8 cellular contexts compared by ENCODE assay signal in genomic region chr2:173355132-173355865, GRCh38. TPM values are rescaled to one million over a fixed set of nuclear protein-coding genes. Genes with fewer than 3 reads are reported as not detected.
DNase-seq lines count a peak whose midpoint lies in the region; ATAC-seq, FAIRE-seq and TF ChIP-seq lines count a peak whose summit lies in the region.

No MANE protein-coding gene starts in this region.

- peak; percentile 30 for ATAC-seq in HG02642 (IDR thresholded peaks at IDR 0.05; ENCODE audit: poor library complexity, unreplicated experiment)

- TSS peak; percentile 54 for BruUV-seq in endothelial cell of umbilical vein (replicated peaks; lab: Mats Ljungman, UMichigan)

- H3K9ac ChIP-seq in endothelial cell of umbilical vein (replicated peaks; ENCODE audit: extremely low read depth, insufficient read depth, low read length) (peak overlapping the region; percentile 96), muscle layer of colon (ENCODE audit: low read length) (no peak overlapping the region)

- no peaks in the 10 kb centered on the region for H3K36me3 ChIP-seq in endothelial cell of umbilical vein (ENCODE audit: control insufficient read depth in 2 of 2, extremely low read depth in 1 of 2, insufficient read depth in 2 of 2, low read length in 2 of 2)
- no peaks in the 10 kb centered on the region for H3K36me3 ChIP-seq in muscle layer of colon (ENCODE audit: insufficient read depth, low read length)
- no peaks in the 10 kb centered on the region for H3K36me3 ChIP-seq in tibial artery

- no peak for TF ChIP-seq CTCF in 22Rv1 (IDR thresholded peaks at IDR 0.05)
- no peak for TF ChIP-seq CTCF in GM12864 (IDR thresholded peaks at IDR 0.05; ENCODE audit: low read depth, low read length, missing control alignments)
- TF ChIP-seq CTCF in VCaP (conservative IDR thresholded peaks at IDR 0.05): no peak
- TF ChIP-seq CTCF in endothelial cell of umbilical vein (IDR thresholded peaks at IDR 0.05; ENCODE audit: extremely low read depth in 1 of 2, insufficient read depth in 1 of 2, low read depth in 1 of 2, low read length in 2 of 2): no peak
- no peak for TF ChIP-seq CTCF in tibial artery (IDR thresholded peaks at IDR 0.05)

- dilution Hi-C loops in endothelial cell of umbilical vein (cut with MboI; ENCODE audit: extremely low pct_ligation_motif_present, low sequenced_read_pairs): no loop called here

- DNase-seq in GM12864 (ENCODE audit: low read depth): no peak
- peak; percentile 31 for DNase-seq in NCI-H1092 treated with DMSO at 0.1 percent for 48 hours (lab: John Stamatoyannopoulos, UW)
- DNase-seq in endothelial cell of umbilical vein (ENCODE audit: low read depth, low spot score): peak; percentile 77
- DNase-seq in tibial artery: no peak

- no peaks in the 10 kb centered on the region for H3K9me1 ChIP-seq in endothelial cell of umbilical vein (replicated peaks; ENCODE audit: control insufficient read depth, extremely low read depth, insufficient read depth, low read length)

- intact Hi-C loops in endothelial cell of umbilical vein (cut with micrococcal nuclease): loop anchor here (1.0 to 10.0 kb wide), 4 partner anchors 140 to 549 kb away; no protein-coding TSS in a partner anchor
- intact Hi-C loops in tibial artery (cut with DNase I; ENCODE audit: low total_unique reads): no loop called here

- no peaks in the 10 kb centered on the region for H4K20me1 ChIP-seq in endothelial cell of umbilical vein (replicated peaks; ENCODE audit: control insufficient read depth, extremely low read depth, insufficient read depth, low read length)

- H3K9me3 ChIP-seq in endothelial cell of umbilical vein (replicated peaks; ENCODE audit: control insufficient read depth, insufficient read depth, low read length): no peaks in the 10 kb centered on the region
- H3K9me3 ChIP-seq in muscle layer of colon (ENCODE audit: low read length): no peaks in the 10 kb centered on the region
- no peaks in the 10 kb centered on the region for H3K9me3 ChIP-seq in tibial artery

- CTCF ChIA-PET in endothelial cell of umbilical vein (lab: Charles Lee): interaction anchor here (0.8 kb wide), 1 partner anchor 328 kb away, joined by 3 read pairs; no protein-coding TSS in a partner anchor

- peak overlapping the region; percentile 97 for H2AFZ ChIP-seq in endothelial cell of umbilical vein (ENCODE audit: low read depth, low read length)

- peaks cover 0 to 3% of the 10 kb centered on the region in 2 experiments for H3K27me3 ChIP-seq in endothelial cell of umbilical vein (ENCODE audit: control insufficient read depth in 2 of 2, insufficient read depth in 2 of 2, low read length in 2 of 2)
- H3K27me3 ChIP-seq in muscle layer of colon (ENCODE audit: control insufficient read depth in 1 of 2, insufficient read depth in 2 of 2, low read length in 2 of 2): peaks cover 23 to 37% of the 10 kb centered on the region in 2 donors
- peaks cover 0 to 45% of the 10 kb centered on the region in 2 donors for H3K27me3 ChIP-seq in tibial artery

- peaks cover 34% of the 10 kb centered on the region for H3K79me2 ChIP-seq in endothelial cell of umbilical vein (ENCODE audit: control insufficient read depth, insufficient read depth, low read length)

- H3K4me3 ChIP-seq in GM12864 (ENCODE audit: low read depth, low read length) (peak overlapping the region; percentile 96), endothelial cell of umbilical vein (replicated peaks in 1 of 3; ENCODE audit: insufficient read depth in 1 of 3, low read depth in 1 of 3, low read length in 3 of 3) (peak overlapping the region; percentile 52 to 90 (median 80)), muscle layer of colon (ENCODE audit: low read depth in 1 of 2, low read length in 2 of 2) (peak overlapping the region; percentile 56 to 66), tibial artery (peak overlapping the region; percentile 49 to 69)

- POLR2A ChIA-PET in endothelial cell of umbilical vein (lab: Charles Lee): no interaction called here

- FAIRE-seq in endothelial cell of umbilical vein (lab: Jason Lieb, UNC): no peak

- H3K4me1 ChIP-seq in endothelial cell of umbilical vein (ENCODE audit: control insufficient read depth, extremely low read depth, insufficient read depth, low read length): peaks cover 8% of the 10 kb centered on the region
- H3K4me1 ChIP-seq in muscle layer of colon (ENCODE audit: insufficient read depth, low read length): peaks cover 3% of the 10 kb centered on the region
- peaks cover 0 to 21% (median 17%) of the 10 kb centered on the region in 4 donors for H3K4me1 ChIP-seq in tibial artery

- H3K27ac ChIP-seq in 22Rv1 (peak overlapping the region; percentile 54), VCaP (peak overlapping the region; percentile 96), endothelial cell of umbilical vein (ENCODE audit: insufficient read depth, low read depth, low read length) (peak overlapping the region; percentile 92), muscle layer of colon (ENCODE audit: low read depth, low read length) (no peak overlapping the region), tibial artery (no peak overlapping the region)

- H3K4me2 ChIP-seq in endothelial cell of umbilical vein (ENCODE audit: insufficient read depth, low read length): peak overlapping the region; percentile 88

- no peak for TF ChIP-seq POLR2A in endothelial cell of umbilical vein (IDR thresholded peaks at IDR 0.05; ENCODE audit: low read depth, low read length)

TF ChIP-seq in endothelial cell of umbilical vein, 7 proteins besides CTCF, POLR2A, EP300 and RAD21:
- TF ChIP-seq, protein P1, sequence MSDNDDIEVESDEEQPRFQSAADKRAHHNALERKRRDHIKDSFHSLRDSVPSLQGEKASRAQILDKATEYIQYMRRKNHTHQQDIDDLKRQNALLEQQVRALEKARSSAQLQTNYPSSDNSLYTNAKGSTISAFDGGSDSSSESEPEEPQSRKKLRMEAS (IDR thresholded peaks at IDR 0.05; ENCODE audit: insufficient read depth, insufficient read length): peak; percentile 47
- TF ChIP-seq JUN (IDR thresholded peaks at IDR 0.05; ENCODE audit: borderline replicate concordance, insufficient read depth, insufficient read length, low read depth): no peak
- TF ChIP-seq MYC (IDR thresholded peaks at IDR 0.05; ENCODE audit: low read depth, low read length): no peak
- peak; percentile 14 for TF ChIP-seq POLR2AphosphoS5 (IDR thresholded peaks at IDR 0.05; ENCODE audit: insufficient read depth, low read depth, low read length)
TF ChIP-seq in endothelial cell of umbilical vein: peak in this region for 2.

RNA-seq across cellular contexts. Expression of gene CDCA7, which starts 0.6 kb away (rescaled TPM):
- 27.7 and 29.7 TPM in 2 replicates for total RNA-seq in endothelial cell of umbilical vein
- 12.1 and 14.9 TPM in 2 replicates for polyA plus RNA-seq in endothelial cell of umbilical vein
- polyA plus RNA-seq in endothelial cell of umbilical vein (2011; cell fraction: cytosol; rRNA removed): 23.3 and 28.9 TPM in 2 replicates
- polyA plus RNA-seq in endothelial cell of umbilical vein (2011; cell fraction: nucleus; rRNA removed): 54.9 and 79.0 TPM in 2 replicates
- polyA plus RNA-seq in endothelial cell of umbilical vein (2012): 16.0 and 24.2 TPM in 2 replicates
- polyA minus RNA-seq in endothelial cell of umbilical vein: 10.7 TPM in 2 replicates
- polyA minus RNA-seq in endothelial cell of umbilical vein (2011; cell fraction: cytosol; rRNA and poly(A)+ RNA removed): 19.5 TPM
- 7.5 and 11.7 TPM in 2 replicates for polyA minus RNA-seq in endothelial cell of umbilical vein (2011; cell fraction: nucleus; rRNA and poly(A)+ RNA removed)

Comparison
In these comparisons a context has a peak if more than half of its experiments do, and no peak if none do; other contexts are left out.
1. H3K27ac ChIP-seq: peak in 22Rv1 (single experiment), VCaP (single experiment) and endothelial cell of umbilical vein (single experiment); none in muscle layer of colon (single experiment) and tibial artery (0 of 2).
2. DNase-seq: peak in NCI-H1092 treated with DMSO at 0.1 percent for 48 hours (single experiment) and endothelial cell of umbilical vein (single experiment); none in GM12864 (single experiment) and tibial artery (0 of 2).
3. Peak in every context shown above with its lines, with median percentiles within 50 percentile points of each other: H3K4me3 ChIP-seq.